Comparison of ENCODE assay signal across 2 cellular contexts in the genomic region with DNA sequence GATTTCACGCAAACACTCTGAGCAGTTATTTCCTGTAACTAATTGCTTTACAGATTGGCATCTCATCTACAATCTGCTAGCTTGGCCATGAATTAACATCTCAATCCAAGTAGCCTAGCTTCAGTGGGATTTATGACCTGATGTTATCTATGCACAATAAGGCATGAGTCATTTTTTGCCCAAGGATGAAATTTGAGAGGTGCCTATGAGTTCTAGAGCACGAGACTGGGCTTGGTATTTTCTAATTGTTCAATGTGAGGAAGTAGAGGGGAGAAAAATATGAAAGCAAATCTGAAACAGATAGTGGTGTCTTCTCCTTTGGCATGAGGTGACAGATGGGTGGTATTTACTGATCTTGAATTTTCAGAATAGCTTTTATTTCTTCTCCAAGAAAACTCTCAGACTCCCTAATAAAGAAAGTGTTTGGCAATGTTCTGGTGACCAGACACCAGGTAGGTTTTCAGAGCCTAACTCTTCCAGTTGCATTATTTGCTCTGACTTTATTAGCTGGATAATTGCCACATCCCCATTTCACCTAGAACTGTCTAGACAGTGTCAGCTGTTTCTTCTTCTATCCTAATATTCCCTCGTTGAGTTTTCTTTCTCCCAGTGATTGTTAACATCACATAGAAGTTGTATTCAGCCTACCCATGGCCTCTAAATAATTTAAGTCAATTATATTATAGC.
TF ChIP-seq lines count a peak whose summit lies in the region.

No MANE protein-coding gene starts in this region.

TF ChIP-seq in Ishikawa, 13 proteins besides CTCF, POLR2A, EP300 and RAD21 (continued from another document):
- TF ChIP-seq, protein P1, sequence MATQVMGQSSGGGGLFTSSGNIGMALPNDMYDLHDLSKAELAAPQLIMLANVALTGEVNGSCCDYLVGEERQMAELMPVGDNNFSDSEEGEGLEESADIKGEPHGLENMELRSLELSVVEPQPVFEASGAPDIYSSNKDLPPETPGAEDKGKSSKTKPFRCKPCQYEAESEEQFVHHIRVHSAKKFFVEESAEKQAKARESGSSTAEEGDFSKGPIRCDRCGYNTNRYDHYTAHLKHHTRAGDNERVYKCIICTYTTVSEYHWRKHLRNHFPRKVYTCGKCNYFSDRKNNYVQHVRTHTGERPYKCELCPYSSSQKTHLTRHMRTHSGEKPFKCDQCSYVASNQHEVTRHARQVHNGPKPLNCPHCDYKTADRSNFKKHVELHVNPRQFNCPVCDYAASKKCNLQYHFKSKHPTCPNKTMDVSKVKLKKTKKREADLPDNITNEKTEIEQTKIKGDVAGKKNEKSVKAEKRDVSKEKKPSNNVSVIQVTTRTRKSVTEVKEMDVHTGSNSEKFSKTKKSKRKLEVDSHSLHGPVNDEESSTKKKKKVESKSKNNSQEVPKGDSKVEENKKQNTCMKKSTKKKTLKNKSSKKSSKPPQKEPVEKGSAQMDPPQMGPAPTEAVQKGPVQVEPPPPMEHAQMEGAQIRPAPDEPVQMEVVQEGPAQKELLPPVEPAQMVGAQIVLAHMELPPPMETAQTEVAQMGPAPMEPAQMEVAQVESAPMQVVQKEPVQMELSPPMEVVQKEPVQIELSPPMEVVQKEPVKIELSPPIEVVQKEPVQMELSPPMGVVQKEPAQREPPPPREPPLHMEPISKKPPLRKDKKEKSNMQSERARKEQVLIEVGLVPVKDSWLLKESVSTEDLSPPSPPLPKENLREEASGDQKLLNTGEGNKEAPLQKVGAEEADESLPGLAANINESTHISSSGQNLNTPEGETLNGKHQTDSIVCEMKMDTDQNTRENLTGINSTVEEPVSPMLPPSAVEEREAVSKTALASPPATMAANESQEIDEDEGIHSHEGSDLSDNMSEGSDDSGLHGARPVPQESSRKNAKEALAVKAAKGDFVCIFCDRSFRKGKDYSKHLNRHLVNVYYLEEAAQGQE (IDR thresholded peaks at IDR 0.05; ENCODE audit: low read depth) = no peak
- TF ChIP-seq CEBPB (IDR thresholded peaks at IDR 0.05) (no peak), TAF1 (IDR thresholded peaks at IDR 0.05; ENCODE audit: low read depth) (no peak)

TF ChIP-seq in GM23338, 12 proteins besides CTCF, POLR2A, EP300 and RAD21 (continued from another document):
- TF ChIP-seq, protein P2, sequence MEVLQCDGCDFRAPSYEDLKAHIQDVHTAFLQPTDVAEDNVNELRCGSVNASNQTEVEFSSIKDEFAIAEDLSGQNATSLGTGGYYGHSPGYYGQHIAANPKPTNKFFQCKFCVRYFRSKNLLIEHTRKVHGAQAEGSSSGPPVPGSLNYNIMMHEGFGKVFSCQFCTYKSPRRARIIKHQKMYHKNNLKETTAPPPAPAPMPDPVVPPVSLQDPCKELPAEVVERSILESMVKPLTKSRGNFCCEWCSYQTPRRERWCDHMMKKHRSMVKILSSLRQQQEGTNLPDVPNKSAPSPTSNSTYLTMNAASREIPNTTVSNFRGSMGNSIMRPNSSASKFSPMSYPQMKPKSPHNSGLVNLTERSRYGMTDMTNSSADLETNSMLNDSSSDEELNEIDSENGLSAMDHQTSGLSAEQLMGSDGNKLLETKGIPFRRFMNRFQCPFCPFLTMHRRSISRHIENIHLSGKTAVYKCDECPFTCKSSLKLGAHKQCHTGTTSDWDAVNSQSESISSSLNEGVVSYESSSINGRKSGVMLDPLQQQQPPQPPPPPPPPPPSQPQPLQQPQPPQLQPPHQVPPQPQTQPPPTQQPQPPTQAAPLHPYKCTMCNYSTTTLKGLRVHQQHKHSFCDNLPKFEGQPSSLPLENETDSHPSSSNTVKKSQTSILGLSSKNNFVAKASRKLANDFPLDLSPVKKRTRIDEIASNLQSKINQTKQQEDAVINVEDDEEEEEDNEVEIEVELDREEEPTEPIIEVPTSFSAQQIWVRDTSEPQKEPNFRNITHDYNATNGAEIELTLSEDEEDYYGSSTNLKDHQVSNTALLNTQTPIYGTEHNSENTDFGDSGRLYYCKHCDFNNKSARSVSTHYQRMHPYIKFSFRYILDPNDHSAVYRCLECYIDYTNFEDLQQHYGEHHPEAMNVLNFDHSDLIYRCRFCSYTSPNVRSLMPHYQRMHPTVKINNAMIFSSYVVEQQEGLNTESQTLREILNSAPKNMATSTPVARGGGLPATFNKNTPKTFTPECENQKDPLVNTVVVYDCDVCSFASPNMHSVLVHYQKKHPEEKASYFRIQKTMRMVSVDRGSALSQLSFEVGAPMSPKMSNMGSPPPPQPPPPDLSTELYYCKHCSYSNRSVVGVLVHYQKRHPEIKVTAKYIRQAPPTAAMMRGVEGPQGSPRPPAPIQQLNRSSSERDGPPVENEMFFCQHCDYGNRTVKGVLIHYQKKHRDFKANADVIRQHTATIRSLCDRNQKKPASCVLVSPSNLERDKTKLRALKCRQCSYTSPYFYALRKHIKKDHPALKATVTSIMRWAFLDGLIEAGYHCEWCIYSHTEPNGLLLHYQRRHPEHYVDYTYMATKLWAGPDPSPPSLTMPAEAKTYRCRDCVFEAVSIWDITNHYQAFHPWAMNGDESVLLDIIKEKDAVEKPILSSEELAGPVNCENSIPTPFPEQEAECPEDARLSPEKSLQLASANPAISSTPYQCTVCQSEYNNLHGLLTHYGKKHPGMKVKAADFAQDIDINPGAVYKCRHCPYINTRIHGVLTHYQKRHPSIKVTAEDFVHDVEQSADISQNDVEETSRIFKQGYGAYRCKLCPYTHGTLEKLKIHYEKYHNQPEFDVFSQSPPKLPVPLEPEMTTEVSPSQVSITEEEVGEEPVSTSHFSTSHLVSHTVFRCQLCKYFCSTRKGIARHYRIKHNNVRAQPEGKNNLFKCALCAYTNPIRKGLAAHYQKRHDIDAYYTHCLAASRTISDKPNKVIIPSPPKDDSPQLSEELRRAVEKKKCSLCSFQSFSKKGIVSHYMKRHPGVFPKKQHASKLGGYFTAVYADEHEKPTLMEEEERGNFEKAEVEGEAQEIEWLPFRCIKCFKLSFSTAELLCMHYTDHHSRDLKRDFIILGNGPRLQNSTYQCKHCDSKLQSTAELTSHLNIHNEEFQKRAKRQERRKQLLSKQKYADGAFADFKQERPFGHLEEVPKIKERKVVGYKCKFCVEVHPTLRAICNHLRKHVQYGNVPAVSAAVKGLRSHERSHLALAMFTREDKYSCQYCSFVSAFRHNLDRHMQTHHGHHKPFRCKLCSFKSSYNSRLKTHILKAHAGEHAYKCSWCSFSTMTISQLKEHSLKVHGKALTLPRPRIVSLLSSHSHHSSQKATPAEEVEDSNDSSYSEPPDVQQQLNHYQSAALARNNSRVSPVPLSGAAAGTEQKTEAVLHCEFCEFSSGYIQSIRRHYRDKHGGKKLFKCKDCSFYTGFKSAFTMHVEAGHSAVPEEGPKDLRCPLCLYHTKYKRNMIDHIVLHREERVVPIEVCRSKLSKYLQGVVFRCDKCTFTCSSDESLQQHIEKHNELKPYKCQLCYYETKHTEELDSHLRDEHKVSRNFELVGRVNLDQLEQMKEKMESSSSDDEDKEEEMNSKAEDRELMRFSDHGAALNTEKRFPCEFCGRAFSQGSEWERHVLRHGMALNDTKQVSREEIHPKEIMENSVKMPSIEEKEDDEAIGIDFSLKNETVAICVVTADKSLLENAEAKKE (CRISPR knock-in tag; IDR thresholded peaks at IDR 0.05) = no peak
- TF ChIP-seq NANOG (IDR thresholded peaks at IDR 0.05; ENCODE audit: borderline replicate concordance) (no peak), ZNF331 (CRISPR knock-in tag; IDR thresholded peaks at IDR 0.05; ENCODE audit: low read depth) (no peak), EZH2phosphoT487 (IDR thresholded peaks at IDR 0.05; ENCODE audit: unreplicated experiment) (no peak), EZH2 (IDR thresholded peaks at IDR 0.05; ENCODE audit: low read depth, unreplicated experiment) (no peak), STAT1 (IDR thresholded peaks at IDR 0.05; ENCODE audit: unreplicated experiment) (no peak), POLR2AphosphoS5 (IDR thresholded peaks at IDR 0.05; ENCODE audit: low read depth) (no peak), ZNF114 (CRISPR knock-in tag; IDR thresholded peaks at IDR 0.05) (no peak), JUNB (IDR thresholded peaks at IDR 0.05; ENCODE audit: unreplicated experiment) (no peak)
- TF ChIP-seq, protein P1 (IDR thresholded peaks at IDR 0.05; ENCODE audit: unreplicated experiment) = no peak
